Comparison of ENCODE assay signal across 20 cellular contexts in genomic region chr4:169228076-169228475, GRCh38. TPM values are rescaled to one million over a fixed set of nuclear protein-coding genes. Genes with fewer than 3 reads are reported as not detected.
DNase-seq lines count a peak whose midpoint lies in the region; FAIRE-seq lines count a peak whose summit lies in the region.
"Had no signal": no experiment of that assay in that cellular context is flagged by ENCODE, and none has a peak within 500 bp of the region (broad histone marks: within the 10 kb centered on the region; RNA-seq: fewer than 3 reads in every experiment).

No MANE protein-coding gene starts in this region.

- H2BK120ac ChIP-seq in trophoblast cell (ENCODE audit: insufficient read depth, low read length, poor library complexity) = no peak overlapping the region

- FAIRE-seq in HTR-8/SVneo (lab: Jason Lieb, UNC) = peak; percentile 49
- FAIRE-seq: G401.6, GM12891, H1 had no signal

- H3K4me2 ChIP-seq in trophoblast cell (ENCODE audit: low read length) = no peak overlapping the region
- H3K4me2 ChIP-seq: KMS-11 had no signal

- no peak overlapping the region for H3K23ac ChIP-seq in trophoblast cell (ENCODE audit: low read length)

- no peak overlapping the region for H3K14ac ChIP-seq in trophoblast cell (ENCODE audit: low read length)

- peak overlapping the region; percentile 94 for H2BK12ac ChIP-seq in trophoblast cell (ENCODE audit: low read length)

- intact Hi-C loops in head of caudate nucleus (cut with DNase I) = no loop called here

- H4K8ac ChIP-seq in trophoblast cell (ENCODE audit: low read depth, low read length) = no peak overlapping the region

- no peak overlapping the region for H2AK5ac ChIP-seq in trophoblast cell (ENCODE audit: low read length)

- H3K4ac ChIP-seq in trophoblast cell (ENCODE audit: low read depth, low read length) = peak overlapping the region; percentile 1

- H3K36me3 ChIP-seq in ACC112 (ENCODE audit: insufficient read depth, low read length) (peaks cover 5% of the 10 kb centered on the region; the same call in 1 of the 2 replicates), trophoblast cell (ENCODE audit: control insufficient read depth in 1 of 2, insufficient read depth in 2 of 2, low read length in 2 of 2) (peaks cover 0 to 2% of the 10 kb centered on the region in 2 experiments)
- H3K36me3 ChIP-seq: HAP-1 had no signal

- H3K9me3 ChIP-seq in trophoblast cell (ENCODE audit: insufficient read depth, low read depth, low read length) = no peaks in the 10 kb centered on the region
- H3K9me3 ChIP-seq: HAP-1 had no signal

- H3K27ac ChIP-seq in ACC112 (ENCODE audit: low read depth, low read length) (peak overlapping the region; percentile 84; the same call in 1 of the 2 replicates), epithelial cell of prostate (peak overlapping the region; percentile 96), trophoblast cell (ENCODE audit: low read depth, low read length) (no peak overlapping the region)
- H3K27ac ChIP-seq: HL-60, KMS-11 had no signal

- no peak overlapping the region for H2BK5ac ChIP-seq in trophoblast cell (ENCODE audit: low read depth, low read length, poor library complexity)

- peak overlapping the region; percentile 58 for H4K91ac ChIP-seq in trophoblast cell (ENCODE audit: low read depth, low read length)

- H3K18ac ChIP-seq in trophoblast cell (ENCODE audit: low read length) = no peak overlapping the region

- WGBS in trophoblast cell (ENCODE audit: extremely low coverage, insufficient coverage, insufficient read length) = no CpG with 5 or more reads among the region's 1 CpG

- H3K9ac ChIP-seq in trophoblast cell (ENCODE audit: low read length) = no peak overlapping the region
- H3K9ac ChIP-seq: KMS-11 had no signal

- H3K4me3 ChIP-seq in ACC112 (ENCODE audit: low read depth, low read length) (no peak overlapping the region), trophoblast cell (ENCODE audit: low read depth, low read length) (no peak overlapping the region)
- H3K4me3 ChIP-seq: HAP-1 had no signal

- H3K4me1 ChIP-seq in ACC112 (ENCODE audit: control insufficient read depth, insufficient read depth, low read length, unreplicated experiment) (peaks cover 59% of the 10 kb centered on the region), trophoblast cell (ENCODE audit: control insufficient read depth in 1 of 2, insufficient read depth in 2 of 2, low read length in 2 of 2) (peaks cover 13 to 25% of the 10 kb centered on the region in 2 experiments)
- H3K4me1 ChIP-seq: HAP-1 had no signal

- H3K79me2 ChIP-seq in ACC112 (ENCODE audit: control insufficient read depth, insufficient read depth, low read length, unreplicated experiment) (peaks cover 70% of the 10 kb centered on the region), trophoblast cell (ENCODE audit: control insufficient read depth, insufficient read depth, low read length, poor library complexity) (peaks cover 11% of the 10 kb centered on the region)

- H2AFZ ChIP-seq in ACC112 (ENCODE audit: low read length, unreplicated experiment) (no peak overlapping the region), trophoblast cell (ENCODE audit: insufficient read depth, low read length, poor library complexity) (no peak overlapping the region)

- no peak for DNase-seq in HTR-8/SVneo (ENCODE audit: insufficient read length, low spot score)
- DNase-seq in epithelial cell of prostate (ENCODE audit: low read depth, low spot score) = no peak
- no peak for DNase-seq in trophoblast cell
- DNase-seq in head of caudate nucleus = no peak
- no peak for DNase-seq in NCI-H2227 (lab: John Stamatoyannopoulos, UW; ENCODE audit: unreplicated experiment)
- DNase-seq in activated gamma-delta T cell (lab: John Stamatoyannopoulos, UW) = no peak
- DNase-seq: 8988T; C1 segment of cervical spinal cord; CD4-positive, alpha-beta T cell; DMS153; DMS79 treated with DMSO at 0.1 percent for 48 hours; EL; HFFc6 had no signal

- H4K12ac ChIP-seq in trophoblast cell (ENCODE audit: low read depth, low read length) = no peak overlapping the region

- H3K79me1 ChIP-seq in trophoblast cell (ENCODE audit: low read length) = peaks cover 18% of the 10 kb centered on the region

- H3K27me3 ChIP-seq in ACC112 (ENCODE audit: insufficient read depth, low read length) (no peaks in the 10 kb centered on the region), trophoblast cell (ENCODE audit: insufficient read depth, low read length) (no peaks in the 10 kb centered on the region)

RNA-seq across cellular contexts. Expression of gene SH3RF1, which starts 42.7 kb away (rescaled TPM):
- 13.7 and 14.0 TPM in 2 replicates for polyA plus RNA-seq in trophoblast cell (2013)
